30 cellular contexts compared by ENCODE assay signal in the genomic region with DNA sequence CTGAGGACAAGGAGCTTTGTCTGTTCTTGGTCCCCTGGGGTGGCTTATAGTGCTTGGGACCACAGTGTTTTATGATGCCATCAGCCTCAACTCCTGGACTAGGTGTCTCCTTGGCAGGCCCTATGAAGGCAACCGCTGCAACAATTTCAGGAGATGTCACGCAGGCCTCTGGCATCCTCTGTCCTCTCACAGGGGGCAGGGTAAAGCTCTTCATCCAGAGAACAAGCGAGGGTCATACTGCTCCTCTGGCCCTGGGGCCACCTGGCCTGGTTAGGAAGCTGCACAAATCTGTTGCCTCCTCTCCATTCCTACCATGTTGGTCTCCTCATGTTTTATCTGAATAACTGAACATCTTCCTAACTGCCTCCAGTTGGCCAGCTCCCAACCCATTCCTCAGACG.
"Had no signal": no experiment of that assay in that cellular context is flagged by ENCODE, and none has a peak within 500 bp of the region (broad histone marks: within the 10 kb centered on the region; RNA-seq: fewer than 3 reads in every experiment).

No MANE protein-coding gene starts in this region.

- H3K36me3 ChIP-seq: adrenal gland, ascending aorta, brain microvascular endothelial cell, breast epithelium, cardiac muscle cell had no signal

- H3K9me3 ChIP-seq: ascending aorta, body of pancreas had no signal

- DNase-seq: activated effector memory CD4-positive, alpha-beta T cell treated with anti-CD3 and anti-CD28 coated beads, Interleukin-2, amount 50 U/mL, for 16 hours; activated effector memory CD4-positive, alpha-beta T cell treated with Interleukin-2 at 50 U/mL for 16 hours; activated gamma-delta T cell; activated gamma-delta T cell treated with Interleukin-2 at 50 U/mL for 16 hours; activated naive CD4-positive, alpha-beta T cell; activated naive CD4-positive, alpha-beta T cell treated with anti-CD3 and anti-CD28 coated beads for 36 hours; activated naive CD4-positive, alpha-beta T cell treated with anti-CD3 and anti-CD28 coated beads, Interleukin-2, amount 10 ng/mL, durations not matched to agents 7 days and 5 days; activated naive CD4-positive, alpha-beta T cell treated with anti-CD3 and anti-CD28 coated beads, Interleukin-2, amount 50 U/mL, for 16 hours; activated naive CD4-positive, alpha-beta T cell treated with Interleukin-2 at 50 U/mL for 16 hours; activated naive CD8-positive, alpha-beta T cell treated with anti-CD3 and anti-CD28 coated beads for 36 hours; activated naive CD8-positive, alpha-beta T cell treated with anti-CD3 and anti-CD28 coated beads, Interleukin-2, amount 10 ng/mL, durations not matched to agents 7 days and 5 days; activated naive CD8-positive, alpha-beta T cell treated with anti-CD3 and anti-CD28 coated beads, Interleukin-2, amount 50 U/mL, for 24 hours; activated T-cell treated with anti-CD3 and anti-CD28 coated beads, Interleukin-2, amount 50 U/mL, for 1 hour; activated T-cell treated with anti-CD3 and anti-CD28 coated beads, Interleukin-2, amount 50 U/mL, for 24 hours; activated T-cell treated with anti-CD3 and anti-CD28 coated beads, Interleukin-2, amount 50 U/mL, for 4 hours; activated T-cell treated with anti-CD3 and anti-CD28 coated beads, Interleukin-2, amount 50 U/mL, for 48 hours; activated T-cell treated with anti-CD3 and anti-CD28 coated beads, Interleukin-2, amount 50 U/mL, for 72 hours; adrenal gland; amniotic stem cell; amygdala; anterior cingulate cortex; aorta; body of pancreas; brain microvascular endothelial cell; caudate nucleus; central memory CD4-positive, alpha-beta T cell; cerebellar nuclear complex had no signal

- H3K27ac ChIP-seq: adrenal gland, ascending aorta, body of pancreas, brain microvascular endothelial cell, breast epithelium, cardiac muscle cell had no signal

- H3K27me3 ChIP-seq: adrenal gland, ascending aorta, body of pancreas, brain microvascular endothelial cell, breast epithelium, cardiac muscle cell had no signal

- H3K4me1 ChIP-seq: ascending aorta, body of pancreas, breast epithelium had no signal

- H3K4me3 ChIP-seq: adrenal gland, ascending aorta, body of pancreas, breast epithelium, cardiac muscle cell had no signal
